ENCODE assay signal across 8 cellular contexts in genomic region chr4:38857354-38858096, GRCh38. TPM values are rescaled to one million over a fixed set of nuclear protein-coding genes. Genes with fewer than 3 reads are reported as not detected.
A peak's percentile ranks its signal among the peaks of the same experiment; 100 is the strongest.
DNase-seq lines count a peak whose midpoint lies in the region; ATAC-seq and TF ChIP-seq lines count a peak whose summit lies in the region.

No MANE protein-coding gene starts in this region.

- 35% methylated on average over 3 of the region's 3 CpGs for whole genome bisulfite sequencing in right cardiac atrium

- intact Hi-C loops in right cardiac atrium (cut with DNase I), result no loop called here

- H3K27ac Mint-ChIP-seq in activated naive CD4-positive, alpha-beta T cell treated with anti-CD3 and anti-CD28 coated beads, Interleukin-2, amount 50 U/mL, for 24 hours, result peak overlapping the region; percentile 94

- no peaks in the 10 kb centered on the region for H3K4me1 ChIP-seq in right cardiac atrium (ENCODE audit: control insufficient read depth, insufficient read depth, low read length)

- no peaks in the 10 kb centered on the region for H3K9me3 ChIP-seq in right cardiac atrium (ENCODE audit: control insufficient read depth, low read length)

- no peaks in the 10 kb centered on the region for H3K9me3 Mint-ChIP-seq in activated naive CD4-positive, alpha-beta T cell treated with anti-CD3 and anti-CD28 coated beads, Interleukin-2, amount 50 U/mL, for 24 hours

- in situ Hi-C loops in GM13976 (cut with MboI; ENCODE audit: low sequenced_read_pairs, unreplicated experiment), result loop anchor here (5.0 kb wide), 1 partner anchor 95 kb away; no protein-coding TSS in a partner anchor

- no peaks in the 10 kb centered on the region for H3K27me3 ChIP-seq in right cardiac atrium (ENCODE audit: control insufficient read depth, insufficient read depth)

- H3K27ac ChIP-seq in right cardiac atrium (ENCODE audit: low read length), result peak overlapping the region; percentile 67

- H3K36me3 Mint-ChIP-seq in activated naive CD4-positive, alpha-beta T cell treated with anti-CD3 and anti-CD28 coated beads, Interleukin-2, amount 50 U/mL, for 24 hours, result no peaks in the 10 kb centered on the region

- no peak for TF ChIP-seq CTCF in GM13976 (IDR thresholded peaks at IDR 0.05; ENCODE audit: borderline replicate concordance, control extremely low read depth, extremely low read depth, insufficient read depth, missing control alignments)

- H3K4me3 Mint-ChIP-seq in activated naive CD4-positive, alpha-beta T cell treated with anti-CD3 and anti-CD28 coated beads, Interleukin-2, amount 50 U/mL, for 24 hours, result peak overlapping the region; percentile 70

- no peaks in the 10 kb centered on the region for H3K27me3 Mint-ChIP-seq in activated naive CD4-positive, alpha-beta T cell treated with anti-CD3 and anti-CD28 coated beads, Interleukin-2, amount 50 U/mL, for 24 hours

- DNase-seq in GM13976 (ENCODE audit: low spot score) (peak; percentile 43), NCI-H226 (peak; percentile 83), right cardiac atrium (peak in 1 of 3 donors; percentile 49), cerebellar nuclear complex (lab: John Stamatoyannopoulos, UW) (no peak), NCI-H2107 (lab: John Stamatoyannopoulos, UW) (no peak)
- DNase-seq in stimulated activated CD4-positive, alpha-beta T cell treated with anti-CD3 and anti-CD28 coated beads, Interleukin-2, amount 100 ng/mL, for 4 hours (ENCODE audit: low read depth), result peak; percentile 31

- H3K4me1 Mint-ChIP-seq in activated naive CD4-positive, alpha-beta T cell treated with anti-CD3 and anti-CD28 coated beads, Interleukin-2, amount 50 U/mL, for 24 hours, result peaks cover 49% of the 10 kb centered on the region

- no peak overlapping the region for H3K4me3 ChIP-seq in right cardiac atrium (ENCODE audit: low read length)

- ATAC-seq in HG02623 (IDR thresholded peaks at IDR 0.05; ENCODE audit: unreplicated experiment) (peak; percentile 48), right cardiac atrium (peak; percentile 80 to 90)

RNA-seq across cellular contexts. Expression of gene TLR6, which starts 0.9 kb away (rescaled TPM):
- 1 to 10 TPM; 1.6 to 3.3 (median 2.5) TPM for total RNA-seq in right cardiac atrium
- 0.20 TPM for polyA plus RNA-seq in right cardiac atrium

RNA-seq across cellular contexts. Expression of gene FAM114A1, which starts 10.1 kb away (rescaled TPM):
- total RNA-seq in right cardiac atrium, result 10 to 100 TPM; 23.7 to 48.2 (median 38.4) TPM
- polyA plus RNA-seq in right cardiac atrium, result 13.9 TPM

RNA-seq across cellular contexts. Expression of gene TLR1, which starts 52.9 kb away (rescaled TPM):
- total RNA-seq in right cardiac atrium, result 1 to 10 TPM; 5.8 to 7.4 (median 6.6) TPM
- polyA plus RNA-seq in right cardiac atrium, result 1.1 TPM

Comparison
In these comparisons a context has a peak if more than half of its experiments do, and no peak if none do; other contexts are left out.
1. DNase-seq: peak in GM13976 (single experiment), NCI-H226 (single experiment) and stimulated activated CD4-positive, alpha-beta T cell treated with anti-CD3 and anti-CD28 coated beads, Interleukin-2, amount 100 ng/mL, for 4 hours (single experiment); none in cerebellar nuclear complex (0 of 2) and NCI-H2107 (single experiment).